Comparison of ENCODE assay signal across 8 cellular contexts in genomic region chr2:9734308-9734707, GRCh38.
"Had no signal": no experiment of that assay in that cellular context is flagged by ENCODE, and none has a peak within 500 bp of the region (broad histone marks: within the 10 kb centered on the region; RNA-seq: fewer than 3 reads in every experiment).

No MANE protein-coding gene starts in this region.

- H2AFZ ChIP-seq: GM23248 had no signal

- ATAC-seq: HepG2 had no signal

- DNase-seq: GM23248, GOT3, H7, HCEC 1CT, HFFc6, KG1 had no signal

- H3K27ac ChIP-seq: GM23248, HL-60 had no signal

- H3K9ac ChIP-seq: GM23248 had no signal

- FAIRE-seq: HepG2 had no signal

- H3K4me3 ChIP-seq: GM23248 had no signal
